In the genomic region with DNA sequence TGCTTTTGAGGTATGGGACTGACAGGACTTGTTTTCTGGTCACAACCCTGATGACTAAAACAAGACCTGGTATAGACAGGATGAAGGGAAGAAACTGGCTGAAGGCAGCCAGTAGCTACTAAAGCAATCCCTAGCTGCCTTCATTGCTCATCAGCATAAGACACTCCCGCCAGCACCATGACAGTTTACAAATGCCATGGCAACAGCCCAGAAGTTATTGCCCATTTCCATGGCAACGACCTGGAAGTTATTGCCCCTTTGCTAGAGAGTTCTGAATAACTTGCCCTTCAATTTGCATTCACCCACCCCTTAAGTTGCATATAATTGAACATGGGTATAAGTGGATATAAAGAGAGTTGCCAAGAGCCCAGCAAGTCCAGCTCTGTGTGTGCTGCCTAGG, we compare ENCODE assay signal across 32 cellular contexts.
DNase-seq lines count a peak whose midpoint lies in the region; ATAC-seq, FAIRE-seq and TF ChIP-seq lines count a peak whose summit lies in the region.
"Had no signal": no experiment of that assay in that cellular context is flagged by ENCODE, and none has a peak within 500 bp of the region (broad histone marks: within the 10 kb centered on the region; RNA-seq: fewer than 3 reads in every experiment).

No MANE protein-coding gene starts in this region.

- peaks cover 0 to 2% of the 10 kb centered on the region in 2 experiments; a peak in 1 of 4 replicates for H3K27me3 ChIP-seq in GM12878 (replicated peaks in 1 of 2; ENCODE audit: control insufficient read depth in 2 of 2, insufficient read depth in 2 of 2, low read length in 1 of 2)
- H3K27me3 ChIP-seq: thyroid gland, uterus had no signal

- H3K27me3 Mint-ChIP-seq in CD14-positive monocyte (ENCODE audit: low read depth in 3 of 3) = peaks cover 0 to 5% (median 1%) of the 10 kb centered on the region in 3 donors
- H3K27me3 Mint-ChIP-seq: activated naive CD8-positive, alpha-beta T cell treated with anti-CD3 and anti-CD28 coated beads, Interleukin-2, amount 10 ng/mL, durations not matched to agents 7 days and 5 days; naive B cell; stimulated activated naive CD8-positive, alpha-beta T cell treated with anti-CD3 and anti-CD28 coated beads, Interleukin-15, amount 100 ng/mL, for 72 hours had no signal

- TF ChIP-seq CTCF in GM12878 (IDR thresholded peaks at IDR 0.05 in 2 of 3, conservative IDR thresholded peaks at IDR 0.05 in 1 of 3; ENCODE audit: control insufficient read depth in 2 of 3, extremely low read depth in 1 of 3, insufficient read depth in 1 of 3, low read depth in 3 of 3, low read length in 3 of 3) (no peak), CD14-positive monocyte (IDR thresholded peaks at IDR 0.05) (no peak)

- H3K4me3 ChIP-seq in GM12878 = no peak overlapping the region
- H3K4me3 ChIP-seq: coronary artery, psoas muscle, SK-N-MC, thyroid gland, uterus had no signal

- H3K36me3 Mint-ChIP-seq in CD14-positive monocyte = no peaks in the 10 kb centered on the region
- H3K36me3 Mint-ChIP-seq: activated naive CD8-positive, alpha-beta T cell treated with anti-CD3 and anti-CD28 coated beads, Interleukin-2, amount 10 ng/mL, durations not matched to agents 7 days and 5 days; CD4-positive, alpha-beta memory T cell; naive B cell had no signal

- no peak for TF ChIP-seq POLR2A in GM12878 (IDR thresholded peaks at IDR 0.05; ENCODE audit: low read depth, low read length)

- H2AFZ ChIP-seq in GM12878 (ENCODE audit: control insufficient read depth, low read depth, low read length) = no peak overlapping the region

- 12% methylated on average over 2 of the region's 2 CpGs for WGBS in GM12878 (ENCODE audit: insufficient coverage, insufficient replicate concordance, low lambda C conversion rate, missing lambda C conversion rate)

- H3K27ac Mint-ChIP-seq in CD14-positive monocyte = no peak overlapping the region
- H3K27ac Mint-ChIP-seq: activated naive CD8-positive, alpha-beta T cell treated with anti-CD3 and anti-CD28 coated beads, Interleukin-2, amount 10 ng/mL, durations not matched to agents 7 days and 5 days; activated T-cell treated with anti-CD3 and anti-CD28 coated beads, Interleukin-2, amount 50 U/mL, for 24 hours; CD4-positive, alpha-beta memory T cell; stimulated activated naive CD8-positive, alpha-beta T cell treated with anti-CD3 and anti-CD28 coated beads, Interleukin-15, amount 100 ng/mL, for 72 hours had no signal

- no peak overlapping the region for H3K4me3 Mint-ChIP-seq in CD14-positive monocyte
- H3K4me3 Mint-ChIP-seq: activated naive CD8-positive, alpha-beta T cell treated with anti-CD3 and anti-CD28 coated beads, Interleukin-2, amount 10 ng/mL, durations not matched to agents 7 days and 5 days; activated T-cell treated with anti-CD3 and anti-CD28 coated beads, Interleukin-2, amount 50 U/mL, for 24 hours; CD4-positive, alpha-beta memory T cell; stimulated activated naive CD8-positive, alpha-beta T cell treated with anti-CD3 and anti-CD28 coated beads, Interleukin-15, amount 100 ng/mL, for 72 hours had no signal

- FAIRE-seq in GM12878 (lab: Jason Lieb, UNC) = no peak
- FAIRE-seq: astrocyte, D721Med, kidney had no signal

- H3K4me1 Mint-ChIP-seq in CD14-positive monocyte = no peaks in the 10 kb centered on the region
- H3K4me1 Mint-ChIP-seq: activated naive CD8-positive, alpha-beta T cell treated with anti-CD3 and anti-CD28 coated beads, Interleukin-2, amount 10 ng/mL, durations not matched to agents 7 days and 5 days; CD4-positive, alpha-beta memory T cell; naive B cell; stimulated activated naive CD8-positive, alpha-beta T cell treated with anti-CD3 and anti-CD28 coated beads, Interleukin-15, amount 100 ng/mL, for 72 hours had no signal

- DNase-seq in EH (ENCODE audit: low read depth) (peak; percentile 44), HT1080 (ENCODE audit: low read depth) (peak; percentile 4), GM12878 (ENCODE audit: low read depth, low spot score) (no peak), left kidney (ENCODE audit: low read depth, low spot score) (peak; percentile 41), CD14-positive monocyte (ENCODE audit: low spot score) (no peak), NCI-H128 (lab: John Stamatoyannopoulos, UW; ENCODE audit: unreplicated experiment) (no peak), NCI-H774 (lab: John Stamatoyannopoulos, UW) (no peak)
- DNase-seq: activated CD4-positive, alpha-beta T cell treated with anti-CD3 and anti-CD28 coated beads, Interleukin-2, amount 50 U/mL, for 1 hour; activated CD4-positive, CD25-positive, alpha-beta regulatory T cell; activated gamma-delta T cell; activated naive CD8-positive, alpha-beta T cell treated with anti-CD3 and anti-CD28 coated beads, Interleukin-2, amount 10 ng/mL, durations not matched to agents 7 days and 5 days; activated T-cell treated with anti-CD3 and anti-CD28 coated beads, Interleukin-2, amount 50 U/mL, for 24 hours; CD4-positive, alpha-beta memory T cell; effector memory CD4-positive, alpha-beta T cell; GOT3; Karpas-422; kidney; midbrain; naive B cell; occipital lobe; psoas muscle; stimulated activated CD8-positive, alpha-beta memory T cell treated with anti-CD3 and anti-CD28 coated beads, Interleukin-4, amount 100 ng/mL, for 48 hours; stimulated activated naive CD8-positive, alpha-beta T cell treated with anti-CD3 and anti-CD28 coated beads, Interleukin-15, amount 100 ng/mL, for 72 hours; thyroid gland; uterus had no signal

- TF ChIP-seq EP300 in GM12878 (IDR thresholded peaks at IDR 0.05; ENCODE audit: borderline replicate concordance in 1 of 2, control insufficient read depth in 1 of 2, low read depth in 2 of 2, low read length in 2 of 2) = no peak

- in situ Hi-C loops in GM12878 (cut with MboI) = no loop called here

- peaks cover 0 to 14% (median 11%) of the 10 kb centered on the region in 7 donors for H3K9me3 Mint-ChIP-seq in CD14-positive monocyte
- H3K9me3 Mint-ChIP-seq: activated T-cell treated with anti-CD3 and anti-CD28 coated beads, Interleukin-2, amount 50 U/mL, for 24 hours had no signal

- H3K79me2 ChIP-seq in GM12878 (ENCODE audit: control insufficient read depth, insufficient read depth, low read length) = no peaks in the 10 kb centered on the region

- ATAC-seq in GM12878 = no peak
- ATAC-seq in GM21447 (IDR thresholded peaks at IDR 0.05; ENCODE audit: unreplicated experiment) = no peak
- ATAC-seq: psoas muscle; sciatic nerve; stimulated activated naive CD8-positive, alpha-beta T cell treated with anti-CD3 and anti-CD28 coated beads, Interleukin-15, amount 100 ng/mL, for 72 hours had no signal

- no peaks in the 10 kb centered on the region; the same call in 2 of the 3 replicates for H3K9me3 ChIP-seq in GM12878 (replicated peaks; ENCODE audit: control insufficient read depth, insufficient read depth, low read length)
- H3K9me3 ChIP-seq: psoas muscle, thyroid gland, uterus had no signal

- TF ChIP-seq RAD21 in GM12878 (IDR thresholded peaks at IDR 0.05; ENCODE audit: insufficient read depth, low read depth, low read length) = no peak

- RAD21 ChIA-PET in GM12878 (lab: Charles Lee; ENCODE audit: unreplicated experiment) = no interaction called here

- no peak overlapping the region for H3K27ac ChIP-seq in GM12878 (ENCODE audit: control insufficient read depth, insufficient read depth)
- H3K27ac ChIP-seq: coronary artery, HL-60, psoas muscle, SK-N-MC, thyroid gland, uterus had no signal

- SMC1A ChIA-PET in GM12878 (lab: Charles Lee; ENCODE audit: uncharacterized antibody, unreplicated experiment) = no interaction called here

- H3K36me3 ChIP-seq in GM12878 (ENCODE audit: control insufficient read depth in 2 of 2, insufficient read depth in 2 of 2, low read length in 1 of 2) = no peaks in the 10 kb centered on the region
- H3K36me3 ChIP-seq: thyroid gland, uterus had no signal

- no peak overlapping the region for H3K9ac ChIP-seq in GM12878 (ENCODE audit: control insufficient read depth, insufficient read depth, low read length)

- no peaks in the 10 kb centered on the region for H4K20me1 ChIP-seq in GM12878 (ENCODE audit: control insufficient read depth, insufficient read depth)

- intact Hi-C loops in GM12878 (cut with micrococcal nuclease; ENCODE audit: unreplicated experiment) (no loop called here), CD14-positive monocyte (cut with micrococcal nuclease) (no loop called here)

- CTCF ChIA-PET in GM12878 (lab: Yijun Ruan, JAX) = interaction anchor here (0.7 kb wide), 1 partner anchor 115 kb away, joined by 3 read pairs; no protein-coding TSS in a partner anchor

- no peaks in the 10 kb centered on the region for H3K4me1 ChIP-seq in GM12878 (ENCODE audit: control insufficient read depth, insufficient read depth, low read length)
- H3K4me1 ChIP-seq: psoas muscle, thyroid gland, uterus had no signal

- BruUV-seq in GM12878 (replicated peaks; lab: Mats Ljungman, UMichigan) = no TSS peak

- POLR2A ChIA-PET in GM12878 (lab: Charles Lee) = no interaction called here

- no peak overlapping the region for H3K4me2 ChIP-seq in GM12878 (ENCODE audit: control insufficient read depth, insufficient read depth)

TF ChIP-seq in GM12878, 131 proteins besides CTCF, POLR2A, EP300 and RAD21:
- TF ChIP-seq YY1 (IDR thresholded peaks at IDR 0.05; ENCODE audit: low read depth, low read length) = no peak
- no peak for TF ChIP-seq POLR2AphosphoS2 (IDR thresholded peaks at IDR 0.05; ENCODE audit: low read depth, low read length)
- TF ChIP-seq GABPA (IDR thresholded peaks at IDR 0.05; ENCODE audit: low read depth) = 0 out of 2 replicates have a peak, but pooled peaks have one; percentile 31
- peak; percentile 53 for TF ChIP-seq NR2C1 (IDR thresholded peaks at IDR 0.05)

Comparison
In these comparisons a context has a peak if more than half of its experiments do, and no peak if none do; other contexts are left out.
1. DNase-seq: peak in EH (single experiment), HT1080 (single experiment) and left kidney (single experiment); none in GM12878 (single experiment), CD14-positive monocyte (single experiment), NCI-H128 (single experiment) and NCI-H774 (single experiment).